Comparison of ENCODE assay signal across 8 cellular contexts in genomic region chr10:18659784-18660561, GRCh38. TPM values are rescaled to one million over a fixed set of nuclear protein-coding genes. Genes with fewer than 3 reads are reported as not detected.
A peak's percentile ranks its signal among the peaks of the same experiment; 100 is the strongest.
DNase-seq lines count a peak whose midpoint lies in the region; ATAC-seq and TF ChIP-seq lines count a peak whose summit lies in the region.

No MANE protein-coding gene starts in this region.

- H3K9me3 Mint-ChIP-seq in activated CD8-positive, alpha-beta memory T cell treated with anti-CD3 and anti-CD28 coated beads, Interleukin-2, amount 10 ng/mL, durations not matched to agents 7 days and 5 days (ENCODE audit: low read depth): no peaks in the 10 kb centered on the region
- no peaks in the 10 kb centered on the region; a peak in 1 of 5 replicates for H3K9me3 Mint-ChIP-seq in H9
- H3K9me3 Mint-ChIP-seq in activated CD4-positive, alpha-beta memory T cell treated with anti-CD3 and anti-CD28 coated beads for 36 hours: no peaks in the 10 kb centered on the region

- peak overlapping the region; percentile 36 for H2BK5ac ChIP-seq in H9 (ENCODE audit: insufficient read length, low read length)
- H2BK5ac ChIP-seq in trophoblast cell (ENCODE audit: low read depth, low read length, poor library complexity): peak overlapping the region; percentile 87

- peak overlapping the region; percentile 99 for H3K27ac Mint-ChIP-seq in activated CD8-positive, alpha-beta memory T cell treated with anti-CD3 and anti-CD28 coated beads, Interleukin-2, amount 10 ng/mL, durations not matched to agents 7 days and 5 days
- H3K27ac Mint-ChIP-seq in H9: peak overlapping the region; percentile 97 to 98 (median 98)
- H3K27ac Mint-ChIP-seq in activated CD4-positive, alpha-beta memory T cell treated with anti-CD3 and anti-CD28 coated beads for 36 hours: peak overlapping the region; percentile 92

- H2BK20ac ChIP-seq in H9 (ENCODE audit: low read depth, low read length, poor library complexity, severe bottlenecking): no peak overlapping the region

- POLR2A ChIA-PET in activated CD4-positive, alpha-beta memory T cell treated with anti-CD3 and anti-CD28 coated beads for 36 hours (lab: Charles Lee): interaction anchor here (1.5 to 2.5 kb wide), 2 partner anchors 10 to 13 kb away, joined by 4 to 19 read pairs; partner anchors contain the start of gene NSUN6

- no peaks in the 10 kb centered on the region for H3K27me3 Mint-ChIP-seq in activated CD8-positive, alpha-beta memory T cell treated with anti-CD3 and anti-CD28 coated beads, Interleukin-2, amount 10 ng/mL, durations not matched to agents 7 days and 5 days
- H3K27me3 Mint-ChIP-seq in H9 (ENCODE audit: low read depth): no peaks in the 10 kb centered on the region; the same call in none of the 2 replicates
- no peaks in the 10 kb centered on the region for H3K27me3 Mint-ChIP-seq in activated CD4-positive, alpha-beta memory T cell treated with anti-CD3 and anti-CD28 coated beads for 36 hours

- H3K79me1 ChIP-seq in H9 (ENCODE audit: insufficient read depth, low read depth, low read length, poor library complexity, severe bottlenecking): no peaks in the 10 kb centered on the region
- peaks cover 13% of the 10 kb centered on the region for H3K79me1 ChIP-seq in trophoblast cell (ENCODE audit: low read length)

- H3K9me3 ChIP-seq in H9 (ENCODE audit: control insufficient read depth, low read depth, low read length): no peaks in the 10 kb centered on the region
- H3K9me3 ChIP-seq in heart left ventricle: no peaks in the 10 kb centered on the region
- no peaks in the 10 kb centered on the region for H3K9me3 ChIP-seq in trophoblast cell (ENCODE audit: insufficient read depth, low read depth, low read length)

- H3K14ac ChIP-seq in H9 (ENCODE audit: insufficient read depth, low read length) (peak overlapping the region; percentile 91), trophoblast cell (ENCODE audit: low read length) (peak overlapping the region; percentile 98)

- H3K79me2 ChIP-seq in H9 (ENCODE audit: insufficient read depth, low read length): peaks cover 42% of the 10 kb centered on the region
- peaks cover 19% of the 10 kb centered on the region for H3K79me2 ChIP-seq in trophoblast cell (ENCODE audit: control insufficient read depth, insufficient read depth, low read length, poor library complexity)

- TF ChIP-seq POLR2A in heart left ventricle (IDR thresholded peaks at IDR 0.05): no peak

- H3K4me2 ChIP-seq in H9 (ENCODE audit: insufficient read depth, insufficient read length, low read length) (peak overlapping the region; percentile 99), trophoblast cell (ENCODE audit: low read length) (peak overlapping the region; percentile 65)

- H4K5ac ChIP-seq in H9 (ENCODE audit: insufficient read length, low read depth, low read length): peak overlapping the region; percentile 67

- H3K4me3 ChIP-seq in LNCaP clone FGC (ENCODE audit: low read depth, low read length): peak overlapping the region; percentile 91
- H3K4me3 ChIP-seq in heart left ventricle: peak overlapping the region; percentile 61 to 99 (median 92)
- H3K4me3 ChIP-seq in trophoblast cell (ENCODE audit: low read depth, low read length): peak overlapping the region; percentile 96

- H3K36me3 Mint-ChIP-seq in activated CD8-positive, alpha-beta memory T cell treated with anti-CD3 and anti-CD28 coated beads, Interleukin-2, amount 10 ng/mL, durations not matched to agents 7 days and 5 days: peaks cover 18% of the 10 kb centered on the region
- peaks cover 4 to 25% (median 18%) of the 10 kb centered on the region in 3 experiments; a peak in 6 of 7 replicates for H3K36me3 Mint-ChIP-seq in H9 (ENCODE audit: insufficient read depth in 1 of 3, low read depth in 3 of 3)
- H3K36me3 Mint-ChIP-seq in activated CD4-positive, alpha-beta memory T cell treated with anti-CD3 and anti-CD28 coated beads for 36 hours: peaks cover 17% of the 10 kb centered on the region

- H4K91ac ChIP-seq in H9 (ENCODE audit: insufficient read length, low read depth, low read length): peak overlapping the region; percentile 65
- H4K91ac ChIP-seq in trophoblast cell (ENCODE audit: low read depth, low read length): peak overlapping the region; percentile 98

- peak overlapping the region; percentile 69 for H2BK12ac ChIP-seq in H9 (ENCODE audit: insufficient read length, low read depth, low read length)
- peak overlapping the region; percentile 41 for H2BK12ac ChIP-seq in trophoblast cell (ENCODE audit: low read length)

- H3K27ac ChIP-seq in H9 (ENCODE audit: insufficient read length, low read depth, low read length) (peak overlapping the region; percentile 47), heart left ventricle (peak overlapping the region; percentile 74 to 99 (median 93)), trophoblast cell (ENCODE audit: low read depth, low read length) (peak overlapping the region; percentile 82)

- H3K56ac ChIP-seq in H9 (ENCODE audit: insufficient read length, low read depth, low read length): no peak overlapping the region

- no CpG with 5 or more reads among the region's 25 CpGs for WGBS in H9 (ENCODE audit: extremely low coverage, insufficient read length, low lambda C conversion rate)
- 1 to 2% (median 1%) methylated on average over 25 of the region's 25 CpGs for whole genome bisulfite sequencing in heart left ventricle, 4 donors
- WGBS in trophoblast cell (ENCODE audit: extremely low coverage, insufficient coverage, insufficient read length): no CpG with 5 or more reads among the region's 25 CpGs

- H3K4me1 ChIP-seq in H9 (ENCODE audit: insufficient read depth, low read length) (peaks cover 3% of the 10 kb centered on the region; the same call in 1 of the 2 replicates), heart left ventricle (peaks cover 3 to 39% (median 30%) of the 10 kb centered on the region in 12 donors), trophoblast cell (ENCODE audit: control insufficient read depth in 1 of 2, insufficient read depth in 2 of 2, low read length in 2 of 2) (peaks cover 9 to 10% of the 10 kb centered on the region in 2 experiments)

- peak overlapping the region; percentile 92 for H4K12ac ChIP-seq in trophoblast cell (ENCODE audit: low read depth, low read length)

- H3K4ac ChIP-seq in H9 (ENCODE audit: low read depth, low read length) (peak overlapping the region; percentile 51; the same call in 1 of the 2 replicates), trophoblast cell (ENCODE audit: low read depth, low read length) (peak overlapping the region; percentile 97)

- H2BK15ac ChIP-seq in H9 (ENCODE audit: low read depth, low read length): no peak overlapping the region

- no peaks in the 10 kb centered on the region; the same call in 1 of the 2 replicates for H3K27me3 ChIP-seq in H9 (ENCODE audit: insufficient read depth, low read length)
- no peaks in the 10 kb centered on the region for H3K27me3 ChIP-seq in heart left ventricle
- no peaks in the 10 kb centered on the region for H3K27me3 ChIP-seq in trophoblast cell (ENCODE audit: insufficient read depth, low read length)

- CTCF ChIA-PET in activated CD8-positive, alpha-beta memory T cell treated with anti-CD3 and anti-CD28 coated beads, Interleukin-2, amount 10 ng/mL, durations not matched to agents 7 days and 5 days (lab: Charles Lee): interaction anchor here (1.3 kb wide), 1 partner anchor 11 kb away, joined by 4 read pairs; no protein-coding TSS in a partner anchor
- CTCF ChIA-PET in activated CD4-positive, alpha-beta memory T cell treated with anti-CD3 and anti-CD28 coated beads for 36 hours (lab: Charles Lee): no interaction called here

- peak overlapping the region; percentile 97 for H3K9ac ChIP-seq in H9 (ENCODE audit: extremely low read depth, insufficient read length, low read length)
- H3K9ac ChIP-seq in trophoblast cell (ENCODE audit: low read length): peak overlapping the region; percentile 90

- H3K23ac ChIP-seq in H9 (ENCODE audit: insufficient read length, low read depth, low read length): no peak overlapping the region
- no peak overlapping the region for H3K23ac ChIP-seq in trophoblast cell (ENCODE audit: low read length)

- TF ChIP-seq CTCF in H9 (conservative IDR thresholded peaks at IDR 0.05): no peak
- no peak for TF ChIP-seq CTCF in LNCaP clone FGC (IDR thresholded peaks at IDR 0.05; ENCODE audit: control insufficient read depth, extremely low read depth, insufficient read depth)
- no peak for TF ChIP-seq CTCF in heart left ventricle (IDR thresholded peaks at IDR 0.05)

- no peak overlapping the region for H2AK5ac ChIP-seq in H9 (ENCODE audit: insufficient read length, low read length)
- peak overlapping the region; percentile 99 for H2AK5ac ChIP-seq in trophoblast cell (ENCODE audit: low read length)

- H3K23me2 ChIP-seq in H9 (ENCODE audit: insufficient read length, low read depth, low read length, poor library complexity, severe bottlenecking): peaks cover 8% of the 10 kb centered on the region

- H3K4me1 Mint-ChIP-seq in activated CD8-positive, alpha-beta memory T cell treated with anti-CD3 and anti-CD28 coated beads, Interleukin-2, amount 10 ng/mL, durations not matched to agents 7 days and 5 days: peaks cover 43% of the 10 kb centered on the region
- H3K4me1 Mint-ChIP-seq in H9: peaks cover 21 to 23% of the 10 kb centered on the region in 2 experiments
- H3K4me1 Mint-ChIP-seq in activated CD4-positive, alpha-beta memory T cell treated with anti-CD3 and anti-CD28 coated beads for 36 hours (ENCODE audit: low read depth): peaks cover 37% of the 10 kb centered on the region

- H3K36me3 ChIP-seq in heart left ventricle: peaks cover 0 to under 1% (median 0%) of the 10 kb centered on the region in 9 donors
- peaks cover 3% of the 10 kb centered on the region in 2 experiments for H3K36me3 ChIP-seq in trophoblast cell (ENCODE audit: control insufficient read depth in 1 of 2, insufficient read depth in 2 of 2, low read length in 2 of 2)

- H4K8ac ChIP-seq in H9 (replicated peaks; ENCODE audit: insufficient read length, low read depth, low read length) (no peak overlapping the region), trophoblast cell (ENCODE audit: low read depth, low read length) (peak overlapping the region; percentile 95)

- H3T11ph ChIP-seq in H9 (ENCODE audit: low read length): no peak overlapping the region

- H3K4me3 Mint-ChIP-seq in activated CD8-positive, alpha-beta memory T cell treated with anti-CD3 and anti-CD28 coated beads, Interleukin-2, amount 10 ng/mL, durations not matched to agents 7 days and 5 days: peak overlapping the region; percentile 95
- H3K4me3 Mint-ChIP-seq in H9: peak overlapping the region; percentile 95 to 99
- H3K4me3 Mint-ChIP-seq in activated CD4-positive, alpha-beta memory T cell treated with anti-CD3 and anti-CD28 coated beads for 36 hours: peak overlapping the region; percentile 95

- H2BK120ac ChIP-seq in H9 (ENCODE audit: low read depth, low read length, poor library complexity, severe bottlenecking) (no peak overlapping the region), trophoblast cell (ENCODE audit: insufficient read depth, low read length, poor library complexity) (peak overlapping the region; percentile 86)

- no peaks in the 10 kb centered on the region for H4K20me1 ChIP-seq in H9 (ENCODE audit: control insufficient read depth, insufficient read depth, insufficient read length)

- H2AFZ ChIP-seq in H9 (ENCODE audit: low read length) (no peak overlapping the region), trophoblast cell (ENCODE audit: insufficient read depth, low read length, poor library complexity) (peak overlapping the region; percentile 95)

- DNase-seq in activated CD8-positive, alpha-beta memory T cell treated with anti-CD3 and anti-CD28 coated beads, Interleukin-2, amount 10 ng/mL, durations not matched to agents 7 days and 5 days: no peak
- DNase-seq in activated CD8-positive, alpha-beta memory T cell treated with anti-CD3 and anti-CD28 coated beads, Interleukin-2, amount 50 U/mL, for 48 hours: no peak
- DNase-seq in H9 (peak; percentile 35), LNCaP clone FGC (ENCODE audit: low read depth) (no peak), heart left ventricle (no peak), trophoblast cell (peak; percentile 63 to 85), posterior vena cava (ENCODE audit: low spot score) (no peak)
- DNase-seq in activated CD4-positive, alpha-beta memory T cell treated with anti-CD3 and anti-CD28 coated beads for 36 hours: peak; percentile 25

- H3K18ac ChIP-seq in H9 (ENCODE audit: insufficient read length, low read depth, low read length) (peak overlapping the region; percentile 87), trophoblast cell (ENCODE audit: low read length) (peak overlapping the region; percentile 98)

- intact Hi-C loops in activated CD4-positive, alpha-beta memory T cell treated with anti-CD3 and anti-CD28 coated beads for 36 hours (cut with micrococcal nuclease): loop anchor here (1.0 to 10.0 kb wide), 6 partner anchors 9 to 1455 kb away; partner anchors contain the start of genes NSUN6, STAM and TRDMT1
- intact Hi-C loops in heart left ventricle (cut with DNase I): loop anchor here in 2 of 10 donors (5.0 to 10.0 kb wide), 3 partner anchors 115 to 318 kb away; no protein-coding TSS in a partner anchor
- intact Hi-C loops in posterior vena cava (cut with DNase I): no loop called here

- peak; percentile 13 for ATAC-seq in activated CD8-positive, alpha-beta memory T cell treated with anti-CD3 and anti-CD28 coated beads, Interleukin-2, amount 10 ng/mL, durations not matched to agents 7 days and 5 days
- ATAC-seq in heart left ventricle: peak in 1 of 4 donors; percentile 3

RNA-seq across cellular contexts. Expression of gene ARL5B, which starts 0.7 kb away (rescaled TPM):
- 10 to 100 TPM; 10.6 to 12.2 TPM for total RNA-seq in activated CD8-positive, alpha-beta memory T cell treated with anti-CD3 and anti-CD28 coated beads, Interleukin-2, amount 10 ng/mL, durations not matched to agents 7 days and 5 days
- 33.9 and 34.4 TPM in 2 replicates for total RNA-seq in H9 (2021)
- 10 to 100 TPM; 16.2 to 16.3 TPM for total RNA-seq in activated CD4-positive, alpha-beta memory T cell treated with anti-CD3 and anti-CD28 coated beads for 36 hours
- total RNA-seq in heart left ventricle: 10 to 100 TPM in 1 of 9 donors, 1 to 10 TPM in 8; 4.7 to 10.2 (median 6.9) TPM
- 1 to 10 TPM; 1.9 to 6.5 TPM for polyA plus RNA-seq in heart left ventricle
- polyA plus RNA-seq in trophoblast cell (2013): 24.5 and 25.7 TPM in 2 replicates
- 10 to 100 TPM; 10.4 to 12.9 TPM for total RNA-seq in posterior vena cava

RNA-seq across cellular contexts. Expression of gene NSUN6, which starts 8.6 kb away (rescaled TPM):
- total RNA-seq in activated CD8-positive, alpha-beta memory T cell treated with anti-CD3 and anti-CD28 coated beads, Interleukin-2, amount 10 ng/mL, durations not matched to agents 7 days and 5 days: 10 to 100 TPM; 19.0 to 24.9 TPM
- total RNA-seq in H9 (2021) (10.2 and 11.9 TPM in 2 replicates), heart left ventricle (1 to 10 TPM; 3.1 to 10.0 (median 7.5) TPM), posterior vena cava (10 to 100 TPM in 1 of 2 donors, 1 to 10 TPM in 1; 8.5 to 10.1 TPM)
- total RNA-seq in activated CD4-positive, alpha-beta memory T cell treated with anti-CD3 and anti-CD28 coated beads for 36 hours: 10 to 100 TPM; 12.6 to 15.0 TPM
- polyA plus RNA-seq in heart left ventricle: 1 to 10 TPM; 6.9 to 7.8 TPM
- 6.7 and 6.8 TPM in 2 replicates for polyA plus RNA-seq in trophoblast cell (2013)

Comparison
In these comparisons a context has a peak if more than half of its experiments do, and no peak if none do; other contexts are left out.
1. DNase-seq: peak in H9 (single experiment), activated CD4-positive, alpha-beta memory T cell treated with anti-CD3 and anti-CD28 coated beads for 36 hours (single experiment) and trophoblast cell (2 of 2); none in activated CD8-positive, alpha-beta memory T cell treated with anti-CD3 and anti-CD28 coated beads, Interleukin-2, amount 10 ng/mL, durations not matched to agents 7 days and 5 days (single experiment), activated CD8-positive, alpha-beta memory T cell treated with anti-CD3 and anti-CD28 coated beads, Interleukin-2, amount 50 U/mL, for 48 hours (single experiment), LNCaP clone FGC (single experiment), heart left ventricle (0 of 5) and posterior vena cava (single experiment).
2. Peak in every context shown above with its lines, with median percentiles within 50 percentile points of each other: H3K27ac Mint-ChIP-seq, H3K4me3 Mint-ChIP-seq, H3K27ac ChIP-seq and H3K4me3 ChIP-seq.